9 cellular contexts compared by ENCODE assay signal in the genomic region with DNA sequence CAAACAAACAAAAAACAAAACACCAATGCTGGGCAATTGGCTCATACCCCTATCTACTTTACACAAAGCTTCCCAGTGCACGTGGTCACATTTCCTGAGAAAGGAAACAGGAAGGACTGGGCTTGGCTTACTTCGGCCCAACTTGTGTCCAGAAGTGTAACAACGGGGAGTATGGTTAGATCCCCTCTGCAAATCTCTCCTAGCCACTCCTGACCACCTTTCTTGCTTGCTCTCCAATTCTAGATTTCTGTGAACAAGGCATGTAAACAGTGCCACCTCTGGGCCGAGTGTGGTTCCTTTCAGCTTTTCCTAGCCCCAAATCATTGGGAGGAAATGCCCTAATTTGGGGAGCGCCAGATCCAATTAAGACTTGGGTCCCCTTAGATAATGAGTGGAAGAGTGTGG. TPM values are rescaled to one million over a fixed set of nuclear protein-coding genes. Genes with fewer than 3 reads are reported as not detected.
DNase-seq lines count a peak whose midpoint lies in the region; ATAC-seq, FAIRE-seq and TF ChIP-seq lines count a peak whose summit lies in the region.
"Had no signal": no experiment of that assay in that cellular context is flagged by ENCODE, and none has a peak within 500 bp of the region (broad histone marks: within the 10 kb centered on the region; RNA-seq: fewer than 3 reads in every experiment).

No MANE protein-coding gene starts in this region.

- H3K4me3 Mint-ChIP-seq in HFFc6: no peak overlapping the region

- POLR2A ChIA-PET in A673 (lab: Charles Lee; ENCODE audit: low non-redundant PET): interaction anchor here (0.6 kb wide), 1 partner anchor 934 kb away, joined by 3 read pairs; no protein-coding TSS in a partner anchor

- H3K27me3 Mint-ChIP-seq in HFFc6 (ENCODE audit: insufficient read depth): no peaks in the 10 kb centered on the region

- ATAC-seq in right lobe of liver (peak; percentile 61 to 69 (median 67)), GM19023 (IDR thresholded peaks at IDR 0.05; ENCODE audit: unreplicated experiment) (no peak), GM18909 (IDR thresholded peaks at IDR 0.05; ENCODE audit: poor library complexity, unreplicated experiment) (no peak)

- FAIRE-seq in bronchial epithelial cell (lab: Jason Lieb, UNC): no peak
- no peak for FAIRE-seq in urothelium cell line (lab: Jason Lieb, UNC)

- no peak overlapping the region for H3K27ac Mint-ChIP-seq in HFFc6

- H3K36me3 Mint-ChIP-seq in HFFc6 (ENCODE audit: low read depth): peaks cover 21% of the 10 kb centered on the region

- intact Hi-C loops in A673 (cut with micrococcal nuclease; ENCODE audit: unreplicated experiment) (no loop called here), right lobe of liver (cut with DNase I) (no loop called here)

- H3K27me3 ChIP-seq in A673 (replicated peaks; ENCODE audit: insufficient read depth, low read depth, low read length, poor library complexity): no peaks in the 10 kb centered on the region
- H3K27me3 ChIP-seq in bronchial epithelial cell (ENCODE audit: control insufficient read depth, insufficient read depth, low read length): no peaks in the 10 kb centered on the region
- no peaks in the 10 kb centered on the region for H3K27me3 ChIP-seq in right lobe of liver

- H3K4me1 ChIP-seq in A673 (ENCODE audit: insufficient read depth, low read length, poor library complexity, severe bottlenecking) (no peaks in the 10 kb centered on the region), right lobe of liver (no peaks in the 10 kb centered on the region)

- 25% methylated on average over 5 of the region's 5 CpGs for WGBS in right lobe of liver (ENCODE audit: insufficient coverage, low coverage, low lambda C conversion rate, missing lambda C conversion rate)

- no peak overlapping the region for H3K4me3 ChIP-seq in A673 (ENCODE audit: low read depth, low read length, poor library complexity, severe bottlenecking)
- no peak overlapping the region for H3K4me3 ChIP-seq in bronchial epithelial cell (ENCODE audit: low read depth, low read length)
- no peak overlapping the region for H3K4me3 ChIP-seq in right lobe of liver

- CTCF ChIA-PET in A673 (lab: Charles Lee): interaction anchor here (0.7 kb wide), 2 partner anchors 57 to 76 kb away, joined by 4 to 8 read pairs; no protein-coding TSS in a partner anchor

- peak; percentile 17 for DNase-seq in A673 (ENCODE audit: low spot score)
- no peak for DNase-seq in HFFc6
- DNase-seq in bronchial epithelial cell (ENCODE audit: low read depth): peak; percentile 10
- DNase-seq in right lobe of liver: no peak
- DNase-seq in LoVo (ENCODE audit: low spot score): no peak
- no peak for DNase-seq in urothelium cell line (ENCODE audit: low spot score)

- H3K9me3 Mint-ChIP-seq in HFFc6: no peaks in the 10 kb centered on the region

- H3K27ac ChIP-seq in A673 (ENCODE audit: low read depth, low read length, poor library complexity, severe bottlenecking): no peak overlapping the region
- H3K27ac ChIP-seq in right lobe of liver: peak overlapping the region in 2 of 3 donors; percentile 12 to 19
- H3K27ac ChIP-seq: KMS-11 had no signal

- peaks cover 9% of the 10 kb centered on the region for H3K36me3 ChIP-seq in A673 (ENCODE audit: insufficient read depth, low read length, poor library complexity, severe bottlenecking)
- peaks cover 22% of the 10 kb centered on the region for H3K36me3 ChIP-seq in bronchial epithelial cell (ENCODE audit: control insufficient read depth, insufficient read depth, low read length)
- H3K36me3 ChIP-seq in right lobe of liver: no peaks in the 10 kb centered on the region

- H3K9me3 ChIP-seq in A673 (ENCODE audit: low read depth, low read length, poor library complexity, severe bottlenecking) (no peaks in the 10 kb centered on the region), right lobe of liver (no peaks in the 10 kb centered on the region)

- no peak for TF ChIP-seq POLR2A in right lobe of liver (IDR thresholded peaks at IDR 0.05)

- H3K4me1 Mint-ChIP-seq in HFFc6 (ENCODE audit: low read depth): no peaks in the 10 kb centered on the region

- TF ChIP-seq CTCF in A673 (conservative IDR thresholded peaks at IDR 0.05; ENCODE audit: low read depth, low read length): peak; percentile 60
- peak; percentile 34; the same call in 1 of the 2 replicates for TF ChIP-seq CTCF in HFFc6 (IDR thresholded peaks at IDR 0.05)
- peak; percentile 34 for TF ChIP-seq CTCF in bronchial epithelial cell (IDR thresholded peaks at IDR 0.05; ENCODE audit: insufficient read depth, low read length, severe bottlenecking)
- TF ChIP-seq CTCF in right lobe of liver (IDR thresholded peaks at IDR 0.05): peak; percentile 33 to 52 (median 48)

- BruUV-seq in A673 (replicated peaks; lab: Mats Ljungman, UMichigan): no TSS peak

RNA-seq across cellular contexts. Expression of gene FRAT2, which starts 21.0 kb away (rescaled TPM):
- total RNA-seq in A673 (2021) (4.7 and 6.1 TPM in 2 replicates), bronchial epithelial cell (8.2 and 11.3 TPM in 2 replicates), right lobe of liver (10 to 100 TPM in 2 of 6 experiments, 1 to 10 TPM in 4; 8.3 to 11.4 (median 9.7) TPM)
- 1 to 10 TPM; 2.2 to 2.9 (median 2.6) TPM for total RNA-seq in HFFc6 (2021; fragmentation: NEBNext Ultra II Directional; extraction: Animal tissue kit (Norgen Biotek cat#: 25700))

RNA-seq across cellular contexts. Expression of gene FRAT1, which starts 36.5 kb away (rescaled TPM):
- total RNA-seq in A673 (2021) (0.45 and 1.1 TPM in 2 replicates), bronchial epithelial cell (1.5 and 1.6 TPM in 2 replicates), right lobe of liver (1 to 10 TPM; 3.5 to 8.5 (median 7.4) TPM)
- 1 to 10 TPM in 4 of 6 experiments, under 1 TPM in 2; 0.82 to 1.3 (median 1.1) TPM for total RNA-seq in HFFc6 (2021; fragmentation: NEBNext Ultra II Directional; extraction: Animal tissue kit (Norgen Biotek cat#: 25700))

RNA-seq across cellular contexts. Expression of gene RRP12, which starts 45.6 kb away (rescaled TPM):
- total RNA-seq in A673 (2021) (68.6 and 86.2 TPM in 2 replicates), bronchial epithelial cell (28.0 and 35.3 TPM in 2 replicates), right lobe of liver (10 to 100 TPM in 3 of 6 experiments, 1 to 10 TPM in 3; 6.7 to 23.2 (median 10.2) TPM)
- 10 to 100 TPM; 37.3 to 46.6 (median 42.2) TPM for total RNA-seq in HFFc6 (2021; fragmentation: NEBNext Ultra II Directional; extraction: Animal tissue kit (Norgen Biotek cat#: 25700))

Comparison
In these comparisons a context has a peak if more than half of its experiments do, and no peak if none do; other contexts are left out.
1. DNase-seq: peak in A673 (single experiment) and bronchial epithelial cell (single experiment); none in HFFc6 (single experiment), right lobe of liver (0 of 3), LoVo (single experiment) and urothelium cell line (single experiment).
2. ATAC-seq: peak in right lobe of liver (4 of 4); none in GM19023 (single experiment) and GM18909 (single experiment).
3. Peak in every context shown above with its lines, with median percentiles within 50 percentile points of each other: CTCF ChIP-seq.